Comparison of ENCODE assay signal across 8 cellular contexts in the genomic region with DNA sequence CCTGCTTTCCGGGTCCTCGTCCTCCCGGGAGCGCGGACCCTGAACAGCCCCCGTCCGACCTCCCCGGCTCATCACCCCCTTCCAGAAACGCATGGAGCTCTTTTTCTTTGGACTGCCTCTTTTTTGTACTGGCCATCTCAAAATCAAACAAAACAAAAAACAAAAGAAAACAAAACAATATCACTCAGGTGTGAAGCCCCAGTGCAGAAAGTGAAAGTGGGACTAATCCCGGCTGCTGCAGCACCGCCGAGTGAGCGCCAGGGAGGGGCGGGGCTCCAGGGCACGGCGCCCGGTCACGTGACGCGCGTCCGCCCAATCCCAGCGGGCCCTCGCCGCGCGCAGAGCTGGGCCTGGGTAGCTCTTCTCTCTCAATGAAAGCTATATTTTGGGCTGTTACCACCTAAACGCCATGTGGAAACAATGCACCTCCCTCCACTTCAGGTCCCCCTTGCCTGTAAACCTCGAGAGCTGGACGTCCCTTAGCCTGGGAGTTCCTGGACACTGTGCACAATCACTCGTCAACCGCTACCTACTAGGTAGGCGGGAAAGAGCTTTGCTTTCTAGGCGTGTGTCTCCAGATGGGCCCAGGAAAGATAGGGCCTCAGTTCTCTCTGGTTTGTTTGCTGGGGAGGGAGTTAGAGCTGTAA.
A peak's percentile ranks its signal among the peaks of the same experiment; 100 is the strongest.
DNase-seq lines count a peak whose midpoint lies in the region; ATAC-seq, FAIRE-seq and TF ChIP-seq lines count a peak whose summit lies in the region.

No MANE protein-coding gene starts in this region.

- H3K27ac ChIP-seq in pancreas = peak overlapping the region in 2 of 4 donors; percentile 30 to 50
- H3K27ac ChIP-seq in thyroid gland = peak overlapping the region; percentile 52 to 76 (median 71)

- H3K9me3 Mint-ChIP-seq in glutamatergic neuron (ENCODE audit: unreplicated experiment) = peaks cover 3% of the 10 kb centered on the region

- H3K4me1 ChIP-seq in pancreas (peaks cover 0 to 7% (median 0%) of the 10 kb centered on the region in 3 donors), thyroid gland (no peaks in the 10 kb centered on the region)

- no peak for TF ChIP-seq CTCF in LNCaP clone FGC (IDR thresholded peaks at IDR 0.05; ENCODE audit: control insufficient read depth, extremely low read depth, insufficient read depth)
- no peak for TF ChIP-seq CTCF in glutamatergic neuron (IDR thresholded peaks at IDR 0.05; ENCODE audit: partially characterized antibody, unreplicated experiment)
- no peak for TF ChIP-seq CTCF in pancreas (IDR thresholded peaks at IDR 0.05)
- TF ChIP-seq CTCF in thyroid gland (IDR thresholded peaks at IDR 0.05) = no peak

- peak; percentile 85 for DNase-seq in ELR (ENCODE audit: low read depth)
- DNase-seq in GOT3 (lab: John Stamatoyannopoulos, UW) = peak; percentile 27
- DNase-seq in LNCaP clone FGC (ENCODE audit: low read depth) = no peak
- DNase-seq in SK-N-DZ (ENCODE audit: low spot score) = peak; percentile 57
- DNase-seq in activated naive CD4-positive, alpha-beta T cell treated with anti-CD3 and anti-CD28 coated beads, Interleukin-2, amount 50 U/mL, for 16 hours = peak; percentile 89
- peak; percentile 83 for DNase-seq in glutamatergic neuron
- DNase-seq in pancreas = peak; percentile 80 to 94 (median 87)
- DNase-seq in thyroid gland = peak; percentile 86

- peaks cover 0 to 40% (median 7%) of the 10 kb centered on the region in 4 donors for H3K27me3 ChIP-seq in pancreas
- H3K27me3 ChIP-seq in thyroid gland = peaks cover 8% of the 10 kb centered on the region

- H3K4me1 Mint-ChIP-seq in glutamatergic neuron (ENCODE audit: low read depth, unreplicated experiment) = peaks cover 10% of the 10 kb centered on the region

- 1 to 2% methylated on average over 34 of the region's 34 CpGs for WGBS in pancreas, 2 donors
- 5 to 8% methylated on average over 33 to 34 of the region's 34 CpGs for WGBS in thyroid gland, 2 donors

- no peaks in the 10 kb centered on the region for H3K36me3 ChIP-seq in pancreas
- no peaks in the 10 kb centered on the region for H3K36me3 ChIP-seq in thyroid gland

- peak; percentile 94 to 99 (median 98) for ATAC-seq in pancreas

- peak overlapping the region; percentile 93 for H3K4me3 Mint-ChIP-seq in glutamatergic neuron (ENCODE audit: unreplicated experiment)

- H3K27me3 Mint-ChIP-seq in glutamatergic neuron (ENCODE audit: unreplicated experiment) = peaks cover 7% of the 10 kb centered on the region

- no peaks in the 10 kb centered on the region for H3K9me3 ChIP-seq in pancreas
- no peaks in the 10 kb centered on the region for H3K9me3 ChIP-seq in thyroid gland

- H3K36me3 Mint-ChIP-seq in glutamatergic neuron (ENCODE audit: unreplicated experiment) = no peaks in the 10 kb centered on the region

- no peak overlapping the region for H3K27ac Mint-ChIP-seq in glutamatergic neuron (ENCODE audit: unreplicated experiment)

- intact Hi-C loops in pancreas (cut with DNase I) = no loop called here
- intact Hi-C loops in thyroid gland (cut with DNase I) = no loop called here

- H3K4me3 ChIP-seq in LNCaP clone FGC (ENCODE audit: low read depth, low read length) = peak overlapping the region; percentile 38
- peak overlapping the region; percentile 52 to 76 (median 54) for H3K4me3 ChIP-seq in pancreas
- H3K4me3 ChIP-seq in thyroid gland (replicated peaks in 1 of 3) = peak overlapping the region; percentile 50 to 91 (median 52)

- no peak for FAIRE-seq in pancreas (lab: Jason Lieb, UNC)

- TF ChIP-seq POLR2A in thyroid gland (IDR thresholded peaks at IDR 0.05) = peak in 1 of 2 donors; percentile 57
